16 cellular contexts compared by ENCODE assay signal in genomic region chr17:77480509-77481215, GRCh38.
DNase-seq lines count a peak whose midpoint lies in the region; ATAC-seq, FAIRE-seq and TF ChIP-seq lines count a peak whose summit lies in the region.
"Had no signal": no experiment of that assay in that cellular context is flagged by ENCODE, and none has a peak within 500 bp of the region (broad histone marks: within the 10 kb centered on the region; RNA-seq: fewer than 3 reads in every experiment).

No MANE protein-coding gene starts in this region.

- H3K27ac Mint-ChIP-seq in astrocyte (ENCODE audit: unreplicated experiment), result no peak overlapping the region
- H3K27ac Mint-ChIP-seq in naive thymus-derived CD4-positive, alpha-beta T cell, result peak overlapping the region in 3 of 9 donors; percentile 18 to 77 (median 76)
- H3K27ac Mint-ChIP-seq: activated CD4-positive, alpha-beta memory T cell treated with anti-CD3 and anti-CD28 coated beads, Interleukin-2, amount 10 ng/mL, durations not matched to agents 7 days and 5 days had no signal

- peaks cover 8% of the 10 kb centered on the region for H3K36me3 Mint-ChIP-seq in astrocyte (ENCODE audit: low read depth, unreplicated experiment)
- H3K36me3 Mint-ChIP-seq in naive thymus-derived CD4-positive, alpha-beta T cell, result peaks cover 0 to 21% (median 8%) of the 10 kb centered on the region in 5 donors

- peaks cover 93% of the 10 kb centered on the region for H3K79me2 ChIP-seq in astrocyte (ENCODE audit: insufficient read depth, low read length)

- H3K4me1 ChIP-seq in left ventricle myocardium inferior, result peaks cover 63% of the 10 kb centered on the region
- H3K4me1 ChIP-seq in astrocyte (ENCODE audit: insufficient read depth, low read length), result peaks cover 40% of the 10 kb centered on the region
- H3K4me1 ChIP-seq in naive thymus-derived CD4-positive, alpha-beta T cell (ENCODE audit: control insufficient read depth in 2 of 2, insufficient read depth in 2 of 2, low read length in 2 of 2), result peaks cover 35 to 60% of the 10 kb centered on the region in 2 donors
- H3K4me1 ChIP-seq in uterus, result peaks cover 17 to 46% of the 10 kb centered on the region in 2 donors

- H3K4me1 Mint-ChIP-seq in astrocyte (ENCODE audit: low read depth, unreplicated experiment), result peaks cover 32% of the 10 kb centered on the region
- H3K4me1 Mint-ChIP-seq in naive thymus-derived CD4-positive, alpha-beta T cell, result peaks cover 26 to 59% (median 39%) of the 10 kb centered on the region in 7 donors

- FAIRE-seq in astrocyte (lab: Jason Lieb, UNC), result no peak
- FAIRE-seq: endothelial cell of umbilical vein had no signal

- no peak for TF ChIP-seq POLR2A in uterus (IDR thresholded peaks at IDR 0.05)

- H3K9ac ChIP-seq in astrocyte (ENCODE audit: low read length), result peak overlapping the region; percentile 18
- H3K9ac ChIP-seq: GM23248 had no signal

- no peak overlapping the region for H3K4me2 ChIP-seq in astrocyte (ENCODE audit: low read length)

- H3K9me3 ChIP-seq in left ventricle myocardium inferior (replicated peaks) (no peaks in the 10 kb centered on the region), astrocyte (ENCODE audit: insufficient read depth, low read depth, low read length) (no peaks in the 10 kb centered on the region), uterus (no peaks in the 10 kb centered on the region)
- H3K9me3 ChIP-seq in naive thymus-derived CD4-positive, alpha-beta T cell (ENCODE audit: control insufficient read depth in 2 of 3, low read length in 3 of 3), result no peaks in the 10 kb centered on the region
- H3K9me3 ChIP-seq: heart right ventricle, spleen had no signal

- CTCF ChIA-PET in naive thymus-derived CD4-positive, alpha-beta T cell (lab: Charles Lee), result no interaction called here

- DNase-seq in left ventricle myocardium superior, result peak; percentile 20
- DNase-seq in left ventricle myocardium inferior, result no peak
- DNase-seq in astrocyte (ENCODE audit: low read depth), result no peak
- DNase-seq in naive thymus-derived CD4-positive, alpha-beta T cell, result no peak
- no peak for DNase-seq in uterus
- no peak for DNase-seq in HCEC 1CT
- DNase-seq: activated CD4-positive, alpha-beta memory T cell treated with anti-CD3 and anti-CD28 coated beads, Interleukin-2, amount 10 ng/mL, durations not matched to agents 7 days and 5 days; activated gamma-delta T cell; caudate nucleus; GM23248; heart right ventricle; spleen had no signal

- ATAC-seq in left ventricle myocardium superior, result no peak
- ATAC-seq in naive thymus-derived CD4-positive, alpha-beta T cell, result no peak
- no peak for ATAC-seq in HG03196 (IDR thresholded peaks at IDR 0.05; ENCODE audit: unreplicated experiment)
- ATAC-seq in GM18517 (IDR thresholded peaks at IDR 0.05; ENCODE audit: unreplicated experiment), result no peak

- H3K9me3 Mint-ChIP-seq in astrocyte (ENCODE audit: unreplicated experiment), result no peaks in the 10 kb centered on the region
- H3K9me3 Mint-ChIP-seq in naive thymus-derived CD4-positive, alpha-beta T cell, result peaks cover 0 to 2% (median 0%) of the 10 kb centered on the region in 11 donors
- H3K9me3 Mint-ChIP-seq: activated CD4-positive, alpha-beta memory T cell treated with anti-CD3 and anti-CD28 coated beads, Interleukin-2, amount 10 ng/mL, durations not matched to agents 7 days and 5 days; type B pancreatic cell had no signal

- no peak overlapping the region for H2AFZ ChIP-seq in astrocyte (ENCODE audit: low read depth, low read length)
- H2AFZ ChIP-seq: GM23248 had no signal

- no peaks in the 10 kb centered on the region for H3K27me3 ChIP-seq in left ventricle myocardium inferior (ENCODE audit: low read depth)
- H3K27me3 ChIP-seq in astrocyte (ENCODE audit: insufficient read depth, low read length), result no peaks in the 10 kb centered on the region
- H3K27me3 ChIP-seq in naive thymus-derived CD4-positive, alpha-beta T cell (ENCODE audit: control insufficient read depth in 2 of 2, insufficient read depth in 2 of 2, low read length in 2 of 2), result no peaks in the 10 kb centered on the region
- H3K27me3 ChIP-seq in uterus, result no peaks in the 10 kb centered on the region
- H3K27me3 ChIP-seq: heart right ventricle, spleen had no signal

- H3K27ac ChIP-seq in left ventricle myocardium inferior (replicated peaks) (no peak overlapping the region), astrocyte (ENCODE audit: low read depth, low read length) (no peak overlapping the region), uterus (peak overlapping the region; percentile 82 to 93)
- H3K27ac ChIP-seq in naive thymus-derived CD4-positive, alpha-beta T cell (ENCODE audit: low read depth, low read length), result peak overlapping the region; percentile 55
- H3K27ac ChIP-seq: GM23248, heart right ventricle had no signal

- H3K27me3 Mint-ChIP-seq in astrocyte (ENCODE audit: low read depth, unreplicated experiment), result no peaks in the 10 kb centered on the region
- H3K27me3 Mint-ChIP-seq in naive thymus-derived CD4-positive, alpha-beta T cell, result no peaks in the 10 kb centered on the region
- H3K27me3 Mint-ChIP-seq: activated CD4-positive, alpha-beta memory T cell treated with anti-CD3 and anti-CD28 coated beads, Interleukin-2, amount 10 ng/mL, durations not matched to agents 7 days and 5 days; type B pancreatic cell had no signal

- H4K20me1 ChIP-seq in astrocyte (ENCODE audit: insufficient read depth, low read length), result peaks cover 97% of the 10 kb centered on the region

- TF ChIP-seq CTCF in left ventricle myocardium inferior (IDR thresholded peaks at IDR 0.05; ENCODE audit: borderline replicate concordance) (no peak), astrocyte (IDR thresholded peaks at IDR 0.05; ENCODE audit: insufficient read depth, low read depth, low read length) (no peak), uterus (IDR thresholded peaks at IDR 0.05) (no peak)

- no peak overlapping the region for H3K4me3 Mint-ChIP-seq in astrocyte (ENCODE audit: unreplicated experiment)
- peak overlapping the region in 2 of 10 donors; percentile 27 to 42 for H3K4me3 Mint-ChIP-seq in naive thymus-derived CD4-positive, alpha-beta T cell
- H3K4me3 Mint-ChIP-seq: activated CD4-positive, alpha-beta memory T cell treated with anti-CD3 and anti-CD28 coated beads, Interleukin-2, amount 10 ng/mL, durations not matched to agents 7 days and 5 days had no signal

- H3K4me3 ChIP-seq in left ventricle myocardium inferior (no peak overlapping the region), astrocyte (ENCODE audit: insufficient read depth, low read depth, low read length) (no peak overlapping the region), uterus (no peak overlapping the region)
- H3K4me3 ChIP-seq in naive thymus-derived CD4-positive, alpha-beta T cell (ENCODE audit: low read length), result no peak overlapping the region
- H3K4me3 ChIP-seq: GM23248, heart right ventricle, spleen had no signal

- H3K36me3 ChIP-seq in left ventricle myocardium inferior (peaks cover 21% of the 10 kb centered on the region), astrocyte (ENCODE audit: insufficient read depth, low read length) (no peaks in the 10 kb centered on the region), uterus (no peaks in the 10 kb centered on the region)
- H3K36me3 ChIP-seq in naive thymus-derived CD4-positive, alpha-beta T cell (ENCODE audit: control insufficient read depth in 2 of 3, insufficient read depth in 3 of 3, low read length in 3 of 3), result peaks cover 6 to 72% (median 26%) of the 10 kb centered on the region in 3 experiments

- intact Hi-C loops in left ventricle myocardium superior (cut with micrococcal nuclease), result loop anchor here (10.0 kb wide), 1 partner anchor 46 kb away; no protein-coding TSS in a partner anchor
- intact Hi-C loops in left ventricle myocardium inferior (cut with micrococcal nuclease), result no loop called here
- intact Hi-C loops in naive thymus-derived CD4-positive, alpha-beta T cell (cut with micrococcal nuclease), result no loop called here
- intact Hi-C loops in uterus (cut with DNase I; ENCODE audit: low total_unique reads), result no loop called here

- POLR2A ChIA-PET in naive thymus-derived CD4-positive, alpha-beta T cell (lab: Charles Lee), result interaction anchor here (1.0 to 1.7 kb wide), 2 partner anchors 11 to 15 kb away, joined by 3 to 6 read pairs; no protein-coding TSS in a partner anchor

Comparison
In these comparisons a context has a peak if more than half of its experiments do, and no peak if none do; other contexts are left out.
1. H3K27ac ChIP-seq: peak in naive thymus-derived CD4-positive, alpha-beta T cell (single experiment) and uterus (2 of 2); none in left ventricle myocardium inferior (single experiment) and astrocyte (single experiment).